Comparison of ENCODE assay signal across 13 cellular contexts in genomic region chr15:90749754-90750153, GRCh38. TPM values are rescaled to one million over a fixed set of nuclear protein-coding genes. Genes with fewer than 3 reads are reported as not detected.
DNase-seq lines count a peak whose midpoint lies in the region; ATAC-seq, FAIRE-seq and TF ChIP-seq lines count a peak whose summit lies in the region.
"Had no signal": no experiment of that assay in that cellular context is flagged by ENCODE, and none has a peak within 500 bp of the region (broad histone marks: within the 10 kb centered on the region; RNA-seq: fewer than 3 reads in every experiment).

No MANE protein-coding gene starts in this region.

- no peaks in the 10 kb centered on the region for H4K20me1 ChIP-seq in KMS-11 (ENCODE audit: insufficient read depth)

- peaks cover 58% of the 10 kb centered on the region for H3K4me1 ChIP-seq in KMS-11 (ENCODE audit: low read depth, poor library complexity, severe bottlenecking)
- H3K4me1 ChIP-seq in pancreas, result no peaks in the 10 kb centered on the region
- H3K4me1 ChIP-seq: ascending aorta, Peyer's patch had no signal

- H3K4me3 ChIP-seq in GM12864 (ENCODE audit: low read depth, low read length) (no peak overlapping the region; the same call in 1 of the 2 replicates), KMS-11 (IDR thresholded peaks at IDR 0.05; ENCODE audit: insufficient read depth, low read depth, low read length) (no peak overlapping the region), pancreas (no peak overlapping the region)
- H3K4me3 ChIP-seq: ascending aorta, lung, Peyer's patch had no signal

- peak overlapping the region; percentile 69 to 79 for H3K4me3 Mint-ChIP-seq in CD14-positive monocyte
- H3K4me3 Mint-ChIP-seq: dendritic cell treated with granulocyte-macrophage colony-stimulating factor and Interleukin-4, amounts not matched to agents 40 ng/mL and 50 ng/mL, for 4 days had no signal

- H3K9me3 Mint-ChIP-seq in CD14-positive monocyte, result no peaks in the 10 kb centered on the region
- H3K9me3 Mint-ChIP-seq: dendritic cell treated with granulocyte-macrophage colony-stimulating factor and Interleukin-4, amounts not matched to agents 40 ng/mL and 50 ng/mL, for 4 days had no signal

- H3K4me2 ChIP-seq in KMS-11, result peak overlapping the region; percentile 79

- no peak for FAIRE-seq in pancreas (lab: Jason Lieb, UNC)

- H3K27ac ChIP-seq in KMS-11 (peak overlapping the region; percentile 52), caudate nucleus (ENCODE audit: low read depth, low read length) (peak overlapping the region; percentile 21), pancreas (no peak overlapping the region)
- H3K27ac ChIP-seq: ascending aorta, Peyer's patch had no signal

- H3K36me3 ChIP-seq in KMS-11 (ENCODE audit: insufficient read depth), result 0 out of 2 replicates have a peak, but pooled peaks cover 7% of the 10 kb centered on the region
- no peaks in the 10 kb centered on the region for H3K36me3 ChIP-seq in pancreas
- H3K36me3 ChIP-seq: ascending aorta, Peyer's patch had no signal

- no peak overlapping the region for H2AFZ ChIP-seq in KMS-11 (ENCODE audit: low read depth)

- peak overlapping the region; percentile 5; the same call in 1 of the 2 replicates for H3K9ac ChIP-seq in KMS-11

- no peak for ATAC-seq in pancreas

- no peak for TF ChIP-seq CTCF in CD14-positive monocyte (IDR thresholded peaks at IDR 0.05)
- TF ChIP-seq CTCF in GM12864 (IDR thresholded peaks at IDR 0.05; ENCODE audit: low read depth, low read length, missing control alignments), result no peak
- no peak for TF ChIP-seq CTCF in KMS-11 (conservative IDR thresholded peaks at IDR 0.05; ENCODE audit: low read depth, low read length)
- no peak for TF ChIP-seq CTCF in pancreas (IDR thresholded peaks at IDR 0.05)

- H3K79me2 ChIP-seq in KMS-11 (ENCODE audit: insufficient read depth, low read depth), result peaks cover 21% of the 10 kb centered on the region; the same call in 1 of the 2 replicates

- intact Hi-C loops in CD14-positive monocyte (cut with micrococcal nuclease), result no loop called here
- intact Hi-C loops in pancreas (cut with DNase I), result no loop called here

- DNase-seq in CD14-positive monocyte (ENCODE audit: low spot score) (no peak), GM12864 (ENCODE audit: low read depth) (peak; percentile 46), caudate nucleus (lab: John Stamatoyannopoulos, UW) (peak in 7 of 61 donors; percentile 2 to 43 (median 7)), SW480 (ENCODE audit: low spot score) (no peak), ureter (ENCODE audit: low spot score) (no peak), pancreas (no peak), OCI-M1 (lab: John Stamatoyannopoulos, UW) (no peak)
- DNase-seq: NCI-H446 treated with DMSO at 0.1 percent for 48 hours, Peyer's patch had no signal

- peaks cover 31% of the 10 kb centered on the region for H3K4me1 Mint-ChIP-seq in CD14-positive monocyte

- no peaks in the 10 kb centered on the region for H3K9me3 ChIP-seq in pancreas
- H3K9me3 ChIP-seq: ascending aorta, Peyer's patch had no signal

- peak overlapping the region; percentile 60 to 89 (median 83) for H3K27ac Mint-ChIP-seq in CD14-positive monocyte

- peaks cover 2 to 8% of the 10 kb centered on the region in 2 donors for H3K36me3 Mint-ChIP-seq in CD14-positive monocyte

- H3K27me3 ChIP-seq in KMS-11 (ENCODE audit: insufficient read depth, low read depth) (no peaks in the 10 kb centered on the region), pancreas (no peaks in the 10 kb centered on the region)
- H3K27me3 ChIP-seq: ascending aorta, Peyer's patch had no signal

- 93 to 94% methylated on average over 3 of the region's 3 CpGs for WGBS in pancreas, 2 donors

- H3K27me3 Mint-ChIP-seq in CD14-positive monocyte (ENCODE audit: low read depth in 3 of 3), result no peaks in the 10 kb centered on the region
- H3K27me3 Mint-ChIP-seq: dendritic cell treated with granulocyte-macrophage colony-stimulating factor and Interleukin-4, amounts not matched to agents 40 ng/mL and 50 ng/mL, for 4 days had no signal

RNA-seq across cellular contexts. Expression of gene BLM, which starts 32.6 kb away (rescaled TPM):
- 1 to 10 TPM in 1 of 2 donors, under 1 TPM in 1; 0.69 to 2.3 TPM for polyA plus RNA-seq in CD14-positive monocyte
- 3.7 TPM for total RNA-seq in ureter
- total RNA-seq in pancreas, result 1 to 10 TPM in 1 of 6 donors, under 1 TPM in 4, not detected in 1; 0.12 to 1.1 (median 0.88) TPM
- under 1 TPM; 0.54 to 0.65 TPM for polyA plus RNA-seq in pancreas

Comparison
In these comparisons a context has a peak if more than half of its experiments do, and no peak if none do; other contexts are left out.
1. H3K27ac ChIP-seq: peak in KMS-11 (single experiment) and caudate nucleus (single experiment); none in pancreas (0 of 4).